ENCODE assay signal across 9 cellular contexts in the genomic region with DNA sequence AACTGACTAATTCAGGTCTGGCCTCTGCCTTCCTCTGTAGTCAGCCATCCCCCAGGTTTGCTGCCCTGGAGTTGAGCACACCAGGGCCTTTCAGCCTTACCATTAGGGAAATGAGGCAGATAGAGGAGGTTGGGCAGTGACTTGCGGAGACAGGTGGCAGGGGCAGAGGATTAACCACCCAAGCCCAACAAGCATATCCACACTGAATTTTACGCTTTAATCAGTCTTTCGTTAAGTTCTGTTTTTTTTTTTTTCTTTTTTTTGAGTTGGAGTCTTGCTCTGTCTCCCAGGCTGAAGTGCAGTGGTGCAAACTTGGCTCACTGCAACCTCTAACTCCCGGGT.
A peak's percentile ranks its signal among the peaks of the same experiment; 100 is the strongest.
DNase-seq lines count a peak whose midpoint lies in the region; ATAC-seq and TF ChIP-seq lines count a peak whose summit lies in the region.
"Had no signal": no experiment of that assay in that cellular context is flagged by ENCODE, and none has a peak within 500 bp of the region (broad histone marks: within the 10 kb centered on the region; RNA-seq: fewer than 3 reads in every experiment).

No MANE protein-coding gene starts in this region.

- H3K4me1 ChIP-seq in OCI-LY1 (ENCODE audit: insufficient read depth, low read length, severe bottlenecking) (peaks cover 100% of the 10 kb centered on the region), uterus (no peaks in the 10 kb centered on the region)

- peaks cover 6% of the 10 kb centered on the region; the same call in 1 of the 2 replicates for H3K36me3 ChIP-seq in OCI-LY1 (ENCODE audit: insufficient read depth, low read length)
- no peaks in the 10 kb centered on the region for H3K36me3 ChIP-seq in uterus

- peak overlapping the region; percentile 45 to 100 (median 53) for H3K4me3 Mint-ChIP-seq in immature natural killer cell

- peaks cover 98 to 100% of the 10 kb centered on the region in 2 donors for H3K4me1 Mint-ChIP-seq in immature natural killer cell

- TF ChIP-seq CTCF in OCI-LY1 (IDR thresholded peaks at IDR 0.05; ENCODE audit: low read length) (no peak), uterus (IDR thresholded peaks at IDR 0.05) (no peak)

- peak overlapping the region; percentile 89 to 97 (median 94) for H3K27ac Mint-ChIP-seq in immature natural killer cell

- H4K20me1 ChIP-seq in OCI-LY1 (ENCODE audit: insufficient read depth, low read length) = no peaks in the 10 kb centered on the region

- H3K27me3 Mint-ChIP-seq in immature natural killer cell (ENCODE audit: low read depth in 3 of 3) = peaks cover 7 to 14% (median 7%) of the 10 kb centered on the region in 3 donors

- no peak overlapping the region for H2AFZ ChIP-seq in OCI-LY1 (ENCODE audit: low read length)

- H3K27me3 ChIP-seq in OCI-LY1 (ENCODE audit: insufficient read depth, low read length) (no peaks in the 10 kb centered on the region), uterus (no peaks in the 10 kb centered on the region)

- peak overlapping the region; percentile 93 for H3K4me2 ChIP-seq in OCI-LY1 (ENCODE audit: low read length)
- H3K4me2 ChIP-seq: KMS-11 had no signal

- peak overlapping the region; percentile 99; the same call in 1 of the 2 replicates for H3K9ac ChIP-seq in OCI-LY1 (ENCODE audit: low read length)
- H3K9ac ChIP-seq: KMS-11 had no signal

- no peak for TF ChIP-seq POLR2A in uterus (IDR thresholded peaks at IDR 0.05)

- H3K9me2 ChIP-seq in OCI-LY1 (ENCODE audit: low read depth, low read length) = no peaks in the 10 kb centered on the region

- intact Hi-C loops in uterus (cut with DNase I; ENCODE audit: low total_unique reads) = no loop called here

- peaks cover 58% of the 10 kb centered on the region for H3K79me2 ChIP-seq in OCI-LY1 (ENCODE audit: insufficient read depth, low read length)

- H3K9me3 ChIP-seq in OCI-LY1 (ENCODE audit: low read length) = no peaks in the 10 kb centered on the region
- H3K9me3 ChIP-seq in uterus = no peaks in the 10 kb centered on the region

- H3F3A ChIP-seq in OCI-LY1 (ENCODE audit: insufficient read depth, low read length) = peaks cover 20% of the 10 kb centered on the region

- DNase-seq in immature natural killer cell = no peak
- no peak for DNase-seq in effector CD8-positive, alpha-beta T cell (lab: John Stamatoyannopoulos, UW)
- DNase-seq in SHP77 treated with DMSO at 0.1 percent for 48 hours (lab: John Stamatoyannopoulos, UW) = no peak
- DNase-seq in uterus = no peak
- DNase-seq in COLO668 (lab: John Stamatoyannopoulos, UW; ENCODE audit: unreplicated experiment) = no peak

- H3K36me3 Mint-ChIP-seq in immature natural killer cell = no peaks in the 10 kb centered on the region

- H3K4me3 ChIP-seq in OCI-LY1 (ENCODE audit: low read depth, low read length, poor library complexity, severe bottlenecking) = peak overlapping the region; percentile 99
- no peak overlapping the region for H3K4me3 ChIP-seq in uterus

- H3K27ac ChIP-seq in OCI-LY1 (ENCODE audit: low read depth, low read length, poor library complexity, severe bottlenecking) = peak overlapping the region; percentile 99
- no peak overlapping the region for H3K27ac ChIP-seq in uterus
- H3K27ac ChIP-seq: KMS-11 had no signal

- H3K9me3 Mint-ChIP-seq in immature natural killer cell = no peaks in the 10 kb centered on the region

- ATAC-seq in GM18907 (IDR thresholded peaks at IDR 0.05; ENCODE audit: unreplicated experiment) = peak; percentile 84
- peak; percentile 75 for ATAC-seq in HG02763 (IDR thresholded peaks at IDR 0.05; ENCODE audit: unreplicated experiment)
